ENCODE assay signal across 8 cellular contexts in the genomic region with DNA sequence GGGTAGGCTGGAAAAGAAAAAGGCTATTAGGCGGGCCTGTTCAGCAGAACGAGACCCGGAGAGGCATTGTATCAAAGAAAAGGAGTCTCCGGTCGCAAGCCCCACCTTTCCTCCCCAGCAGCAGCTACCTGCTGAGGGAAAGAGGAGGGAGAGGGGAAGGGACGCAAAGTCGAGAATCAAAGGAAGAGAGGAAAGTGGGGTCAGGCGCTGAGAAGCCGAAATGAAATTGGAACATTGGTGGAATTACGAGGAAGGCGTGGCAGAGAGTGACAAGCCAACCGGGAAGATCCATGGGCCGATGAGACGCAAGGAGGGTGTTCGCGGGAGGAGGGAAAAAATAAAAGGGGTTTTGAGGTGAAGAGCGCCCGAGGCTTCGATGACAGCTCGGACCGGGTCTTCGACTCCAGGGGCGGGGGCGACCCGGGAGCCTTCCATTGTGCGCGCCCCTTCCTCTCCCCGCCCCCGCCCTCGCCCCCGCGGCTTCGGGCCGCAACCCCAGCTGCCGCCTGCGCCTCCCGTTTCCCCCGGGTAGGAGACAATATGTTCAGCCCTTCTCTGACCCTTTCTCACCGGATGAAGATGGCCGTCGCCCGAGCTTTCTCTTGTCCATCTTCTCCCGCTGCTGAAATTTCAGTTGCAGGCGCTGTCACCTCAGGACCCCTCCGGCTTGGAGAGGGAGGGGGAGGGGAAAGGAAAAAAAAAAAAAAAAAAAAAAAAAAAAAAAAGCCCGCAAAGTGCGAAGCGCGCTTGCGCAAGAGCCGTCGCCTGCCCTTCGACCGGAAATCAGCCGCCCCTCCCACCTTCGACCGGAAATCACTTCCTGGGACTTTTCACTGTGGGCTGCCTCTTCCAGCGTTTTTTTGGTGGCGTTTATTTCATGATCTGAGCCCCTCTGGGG. TPM values are rescaled to one million over a fixed set of nuclear protein-coding genes. Genes with fewer than 3 reads are reported as not detected.
DNase-seq lines count a peak whose midpoint lies in the region; ATAC-seq and TF ChIP-seq lines count a peak whose summit lies in the region.

A gene with protein sequence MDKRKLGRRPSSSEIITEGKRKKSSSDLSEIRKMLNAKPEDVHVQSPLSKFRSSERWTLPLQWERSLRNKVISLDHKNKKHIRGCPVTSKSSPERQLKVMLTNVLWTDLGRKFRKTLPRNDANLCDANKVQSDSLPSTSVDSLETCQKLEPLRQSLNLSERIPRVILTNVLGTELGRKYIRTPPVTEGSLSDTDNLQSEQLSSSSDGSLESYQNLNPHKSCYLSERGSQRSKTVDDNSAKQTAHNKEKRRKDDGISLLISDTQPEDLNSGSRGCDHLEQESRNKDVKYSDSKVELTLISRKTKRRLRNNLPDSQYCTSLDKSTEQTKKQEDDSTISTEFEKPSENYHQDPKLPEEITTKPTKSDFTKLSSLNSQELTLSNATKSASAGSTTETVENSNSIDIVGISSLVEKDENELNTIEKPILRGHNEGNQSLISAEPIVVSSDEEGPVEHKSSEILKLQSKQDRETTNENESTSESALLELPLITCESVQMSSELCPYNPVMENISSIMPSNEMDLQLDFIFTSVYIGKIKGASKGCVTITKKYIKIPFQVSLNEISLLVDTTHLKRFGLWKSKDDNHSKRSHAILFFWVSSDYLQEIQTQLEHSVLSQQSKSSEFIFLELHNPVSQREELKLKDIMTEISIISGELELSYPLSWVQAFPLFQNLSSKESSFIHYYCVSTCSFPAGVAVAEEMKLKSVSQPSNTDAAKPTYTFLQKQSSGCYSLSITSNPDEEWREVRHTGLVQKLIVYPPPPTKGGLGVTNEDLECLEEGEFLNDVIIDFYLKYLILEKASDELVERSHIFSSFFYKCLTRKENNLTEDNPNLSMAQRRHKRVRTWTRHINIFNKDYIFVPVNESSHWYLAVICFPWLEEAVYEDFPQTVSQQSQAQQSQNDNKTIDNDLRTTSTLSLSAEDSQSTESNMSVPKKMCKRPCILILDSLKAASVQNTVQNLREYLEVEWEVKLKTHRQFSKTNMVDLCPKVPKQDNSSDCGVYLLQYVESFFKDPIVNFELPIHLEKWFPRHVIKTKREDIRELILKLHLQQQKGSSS (minus strand): TSS at position 692 of the 898 bp plus-strand sequence. CDS start 82 bp downstream, at position 610.

- no peaks in the 10 kb centered on the region for H3K27me3 ChIP-seq in kidney epithelial cell (ENCODE audit: control insufficient read depth, insufficient read depth, low read length)

- ATAC-seq in GM18858 (IDR thresholded peaks at IDR 0.05; ENCODE audit: unreplicated experiment) (peak; percentile 39), HG03103 (IDR thresholded peaks at IDR 0.05; ENCODE audit: low read depth, unreplicated experiment) (peak; percentile 48)

- no peak for TF ChIP-seq CTCF in kidney epithelial cell (IDR thresholded peaks at IDR 0.05; ENCODE audit: insufficient read depth, low read length, poor library complexity, severe bottlenecking)

- DNase-seq in A172 (ENCODE audit: low spot score) (peak; percentile 81), NCI-H345 (lab: John Stamatoyannopoulos, UW) (peak; percentile 77), cerebellum (ENCODE audit: low spot score) (peak; percentile 91), kidney epithelial cell (ENCODE audit: low read depth) (no peak)
- peak; percentile 74 for DNase-seq in activated CD4-positive, CD25-positive, alpha-beta regulatory T cell treated with anti-CD3 and anti-CD28 coated beads, Interleukin-2, amount 50 U/mL, for 72 hours
- DNase-seq in stimulated activated CD4-positive, alpha-beta T cell treated with anti-CD3 and anti-CD28 coated beads, Interleukin-15, amount 100 ng/mL, for 48 hours (ENCODE audit: low read depth in 2 of 2) = peak; percentile 55 to 68

- no peaks in the 10 kb centered on the region for H3K36me3 ChIP-seq in kidney epithelial cell (ENCODE audit: control insufficient read depth, insufficient read depth, low read length)

- peak within 1 kb of the TSS; percentile 71 for H3K4me3 ChIP-seq in kidney epithelial cell (ENCODE audit: low read depth, low read length)

RNA-seq across cellular contexts. Expression of the gene that starts here (rescaled TPM):
- total RNA-seq in A172 (2014; rRNA removed; shearing (Covaris generic)) = 13.7 and 23.6 TPM in 2 replicates
- 108 TPM for total RNA-seq in cerebellum
- 11.9 and 15.6 TPM in 2 replicates for total RNA-seq in kidney epithelial cell
